27 cellular contexts compared by ENCODE assay signal in the genomic region with DNA sequence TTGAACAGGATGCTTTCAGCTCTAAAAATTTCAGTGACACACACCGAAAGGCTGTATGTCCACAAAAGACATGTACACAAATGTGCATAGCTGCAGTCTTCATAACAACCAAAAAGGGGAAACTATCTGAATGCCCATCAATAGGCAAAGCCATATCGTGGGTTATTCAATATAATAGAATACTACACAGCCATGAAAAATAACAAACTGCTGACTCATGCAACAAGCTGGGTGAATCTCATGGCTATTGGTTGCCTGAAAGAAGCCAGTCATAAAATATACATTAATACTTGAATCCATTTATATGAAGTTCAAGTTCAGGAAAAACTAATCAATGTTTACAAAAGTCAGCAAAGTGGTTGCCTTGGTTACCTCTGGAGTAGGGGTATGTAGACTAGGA. TPM values are rescaled to one million over a fixed set of nuclear protein-coding genes. Genes with fewer than 3 reads are reported as not detected.
DNase-seq lines count a peak whose midpoint lies in the region; ATAC-seq, FAIRE-seq and TF ChIP-seq lines count a peak whose summit lies in the region.
"Had no signal": no experiment of that assay in that cellular context is flagged by ENCODE, and none has a peak within 500 bp of the region (broad histone marks: within the 10 kb centered on the region; RNA-seq: fewer than 3 reads in every experiment).

No MANE protein-coding gene starts in this region.

- no peaks in the 10 kb centered on the region for H3K9me1 ChIP-seq in IMR-90 (ENCODE audit: insufficient read depth, low read length)
- H3K9me1 ChIP-seq in K562 (ENCODE audit: control insufficient read depth, insufficient read depth, low read length), result no peaks in the 10 kb centered on the region

- no peak overlapping the region for H3K23ac ChIP-seq in IMR-90 (ENCODE audit: low read depth, low read length)

- H2BK15ac ChIP-seq in IMR-90 (ENCODE audit: low read depth, low read length), result no peak overlapping the region

- no peak overlapping the region for H2BK120ac ChIP-seq in IMR-90 (ENCODE audit: low read depth, low read length)

- no peak overlapping the region for H2AK9ac ChIP-seq in IMR-90 (replicated peaks; ENCODE audit: low read depth, low read length, poor library complexity)

- POLR2A ChIA-PET in HepG2 (lab: Yijun Ruan, JAX), result no interaction called here
- POLR2A ChIA-PET in IMR-90 (lab: Charles Lee; ENCODE audit: unreplicated experiment), result no interaction called here
- POLR2A ChIA-PET in K562 (lab: Yijun Ruan, JAX), result no interaction called here

- no peak overlapping the region for H2AK5ac ChIP-seq in IMR-90 (ENCODE audit: low read depth, low read length)

- FAIRE-seq in HepG2 (lab: Jason Lieb, UNC) (no peak), K562 (lab: Jason Lieb, UNC) (no peak)
- FAIRE-seq: GM12878, GM12892, GM18507 had no signal

- no peaks in the 10 kb centered on the region for H3K9me3 ChIP-seq in HepG2 (ENCODE audit: low read length)
- no peaks in the 10 kb centered on the region for H3K9me3 ChIP-seq in right lobe of liver
- H3K9me3 ChIP-seq in IMR-90 (ENCODE audit: control insufficient read depth, insufficient read depth, low read length), result no peaks in the 10 kb centered on the region
- H3K9me3 ChIP-seq in K562 (replicated peaks; ENCODE audit: control insufficient read depth, insufficient read depth, low read depth, low read length), result no peaks in the 10 kb centered on the region
- H3K9me3 ChIP-seq: BE2C, BLaER1 had no signal

- H3K36me3 Mint-ChIP-seq in stimulated activated effector memory CD8-positive, alpha-beta T cell treated with anti-CD3 and anti-CD28 coated beads, Interleukin-12 subunit alpha, Interleukin-12 subunit beta, amount 100 ng/mL, for 72 hours, result no peaks in the 10 kb centered on the region
- H3K36me3 Mint-ChIP-seq: CD4-positive, alpha-beta memory T cell; CD4-positive, CD25-positive, alpha-beta regulatory T cell; CD8-positive, alpha-beta memory T cell had no signal

- dilution Hi-C loops in IMR-90 (cut with HindIII; ENCODE audit: low sequenced_read_pairs, unreplicated experiment), result no loop called here

- no peak overlapping the region for H4K8ac ChIP-seq in IMR-90 (ENCODE audit: low read depth in 2 of 2, low read length in 2 of 2)

- TF ChIP-seq RAD21 in HepG2 (CRISPR knock-in tag; IDR thresholded peaks at IDR 0.05) (no peak), IMR-90 (IDR thresholded peaks at IDR 0.05; ENCODE audit: low read length) (no peak), K562 (CRISPR knock-in tag; conservative IDR thresholded peaks at IDR 0.05 in 1 of 2, IDR thresholded peaks at IDR 0.05 in 1 of 2) (no peak)

- no peak for TF ChIP-seq CTCF in HepG2 (CRISPR knock-in tag; IDR thresholded peaks at IDR 0.05)
- no peak for TF ChIP-seq CTCF in right lobe of liver (IDR thresholded peaks at IDR 0.05)
- TF ChIP-seq CTCF in IMR-90 (conservative IDR thresholded peaks at IDR 0.05; ENCODE audit: low read depth, low read length), result no peak
- no peak for TF ChIP-seq CTCF in K562 (IDR thresholded peaks at IDR 0.05 in 2 of 3, conservative IDR thresholded peaks at IDR 0.05 in 1 of 3; ENCODE audit: insufficient read depth in 2 of 3, low read depth in 1 of 3, low read length in 3 of 3)

- in situ Hi-C loops in HepG2 (cut with HindIII; ENCODE audit: extremely low pct_ligation_motif_present, low pct_unique_long_range_greater_than_20kb) (loop anchor here (10.0 kb wide), 1 partner anchor 320 kb away; no protein-coding TSS in a partner anchor), IMR-90 (cut with MboI; ENCODE audit: low sequenced_read_pairs) (loop anchor here (5.0 kb wide), 1 partner anchor 333 kb away; the partner anchor contains the start of genes CPSF2 and NDUFB1), K562 (cut with MboI) (no loop called here)

- H2BK5ac ChIP-seq in IMR-90 (ENCODE audit: low read depth, low read length, poor library complexity, severe bottlenecking), result no peak overlapping the region

- H3K9ac ChIP-seq in HepG2 (ENCODE audit: insufficient read depth, low read depth, low read length) (no peak overlapping the region), IMR-90 (ENCODE audit: low read depth, low read length) (no peak overlapping the region), K562 (ENCODE audit: insufficient read depth in 1 of 2, low read depth in 2 of 2, low read length in 2 of 2) (no peak overlapping the region)
- H3K9ac ChIP-seq: BLaER1 had no signal

- H3K27ac Mint-ChIP-seq in stimulated activated effector memory CD8-positive, alpha-beta T cell treated with anti-CD3 and anti-CD28 coated beads, Interleukin-12 subunit alpha, Interleukin-12 subunit beta, amount 100 ng/mL, for 72 hours, result no peak overlapping the region
- H3K27ac Mint-ChIP-seq: CD4-positive, alpha-beta memory T cell; CD4-positive, CD25-positive, alpha-beta regulatory T cell; CD8-positive, alpha-beta memory T cell had no signal

- H3K4me3 Mint-ChIP-seq in stimulated activated effector memory CD8-positive, alpha-beta T cell treated with anti-CD3 and anti-CD28 coated beads, Interleukin-12 subunit alpha, Interleukin-12 subunit beta, amount 100 ng/mL, for 72 hours, result no peak overlapping the region
- H3K4me3 Mint-ChIP-seq: CD14-positive monocyte; CD4-positive, alpha-beta memory T cell; CD4-positive, CD25-positive, alpha-beta regulatory T cell; CD8-positive, alpha-beta memory T cell had no signal

- H3K79me1 ChIP-seq in IMR-90 (ENCODE audit: low read depth in 1 of 2, low read length in 2 of 2), result no peaks in the 10 kb centered on the region

- BruUV-seq in HepG2 (replicated peaks; lab: Mats Ljungman, UMichigan) (no TSS peak), IMR-90 (replicated peaks; lab: Mats Ljungman, UMichigan) (no TSS peak), K562 (replicated peaks; lab: Mats Ljungman, UMichigan) (no TSS peak)

- H3K4me1 Mint-ChIP-seq in stimulated activated effector memory CD8-positive, alpha-beta T cell treated with anti-CD3 and anti-CD28 coated beads, Interleukin-12 subunit alpha, Interleukin-12 subunit beta, amount 100 ng/mL, for 72 hours, result peaks cover 13% of the 10 kb centered on the region
- H3K4me1 Mint-ChIP-seq: CD4-positive, alpha-beta memory T cell had no signal

- H3K27ac ChIP-seq in HepG2 (ENCODE audit: extremely low read length, insufficient read depth, low read length) (no peak overlapping the region), right lobe of liver (no peak overlapping the region), IMR-90 (ENCODE audit: insufficient read depth, low read length) (no peak overlapping the region), K562 (ENCODE audit: extremely low read depth, low read depth, low read length) (no peak overlapping the region)
- H3K27ac ChIP-seq: 22Rv1, BLaER1 had no signal

- no peak overlapping the region for H2AFZ ChIP-seq in HepG2 (ENCODE audit: low read length)
- no peak overlapping the region for H2AFZ ChIP-seq in IMR-90 (replicated peaks; ENCODE audit: low read length, poor library complexity)
- H2AFZ ChIP-seq in K562 (ENCODE audit: low read depth, low read length), result no peak overlapping the region

- no peak overlapping the region for H3K56ac ChIP-seq in IMR-90 (ENCODE audit: extremely low read depth, insufficient read depth, low read length)

- WGBS in HepG2 (ENCODE audit: low lambda C conversion rate), result 46% methylated on average over 2 of the region's 2 CpGs
- WGBS in right lobe of liver (ENCODE audit: insufficient coverage, low coverage, low lambda C conversion rate, missing lambda C conversion rate), result 96% methylated on average over 2 of the region's 2 CpGs
- 100% methylated on average over 1 of the region's 2 CpGs; no CpG with 5 or more reads in 1 of the 2 experiments for WGBS in IMR-90 (ENCODE audit: extremely low coverage in 2 of 2, insufficient read length in 1 of 2), 2 experiments
- 0% methylated on average over 1 of the region's 2 CpGs for WGBS in K562 (ENCODE audit: insufficient coverage, low coverage, missing lambda C conversion rate)

- ATAC-seq in HepG2 (no peak), right lobe of liver (no peak), IMR-90 (ENCODE audit: low read depth) (no peak), K562 (no peak), GM21723 (IDR thresholded peaks at IDR 0.05; ENCODE audit: unreplicated experiment) (no peak)
- no peak for ATAC-seq in stimulated activated effector memory CD8-positive, alpha-beta T cell treated with anti-CD3 and anti-CD28 coated beads, Interleukin-12 subunit alpha, Interleukin-12 subunit beta, amount 100 ng/mL, for 72 hours
- ATAC-seq: GM12878 had no signal

- H3K27me3 ChIP-seq in HepG2 (ENCODE audit: control insufficient read depth in 1 of 2, insufficient read depth in 2 of 2, low read length in 2 of 2), result peaks cover 10 to 61% of the 10 kb centered on the region in 2 experiments
- no peaks in the 10 kb centered on the region for H3K27me3 ChIP-seq in right lobe of liver
- no peaks in the 10 kb centered on the region; the same call in 1 of the 2 replicates for H3K27me3 ChIP-seq in IMR-90 (ENCODE audit: control insufficient read depth, insufficient read depth, low read length)
- H3K27me3 ChIP-seq in K562 (ENCODE audit: control insufficient read depth in 2 of 2, insufficient read depth in 2 of 2, low read length in 2 of 2), result peaks cover 3 to 55% of the 10 kb centered on the region in 2 experiments; a peak in 3 of 5 replicates
- H3K27me3 ChIP-seq: BLaER1 had no signal

- no peaks in the 10 kb centered on the region for H3K9me3 Mint-ChIP-seq in stimulated activated effector memory CD8-positive, alpha-beta T cell treated with anti-CD3 and anti-CD28 coated beads, Interleukin-12 subunit alpha, Interleukin-12 subunit beta, amount 100 ng/mL, for 72 hours
- H3K9me3 Mint-ChIP-seq: CD4-positive, alpha-beta memory T cell; CD8-positive, alpha-beta memory T cell had no signal

- no peak for DNase-seq in HepG2 (ENCODE audit: low spot score)
- no peak for DNase-seq in right lobe of liver
- no peak for DNase-seq in IMR-90
- no peak for DNase-seq in K562 (ENCODE audit: extremely low read depth in 1 of 4, low spot score in 3 of 4)
- no peak for DNase-seq in head of caudate nucleus
- no peak for DNase-seq in stimulated activated effector memory CD8-positive, alpha-beta T cell treated with anti-CD3 and anti-CD28 coated beads, Interleukin-12 subunit alpha, Interleukin-12 subunit beta, amount 100 ng/mL, for 72 hours (ENCODE audit: low spot score in 2 of 2)
- DNase-seq: ACHN; BE2C; C1 segment of cervical spinal cord; CD4-positive, alpha-beta memory T cell; CD4-positive, CD25-positive, alpha-beta regulatory T cell; CD8-positive, alpha-beta memory T cell; COR-L47; DMS 273 treated with DMSO at 0.1 percent for 48 hours; DMS153; DMS53; DMS79; DND-41; EL; GDM1 had no signal

- intact Hi-C loops in HepG2 (cut with micrococcal nuclease; ENCODE audit: unreplicated experiment), result loop anchor here (5.0 kb wide), 1 partner anchor 318 kb away; no protein-coding TSS in a partner anchor
- intact Hi-C loops in right lobe of liver (cut with DNase I), result no loop called here
- intact Hi-C loops in IMR-90 (cut with micrococcal nuclease), result no loop called here
- intact Hi-C loops in K562 (cut with micrococcal nuclease), result no loop called here
- intact Hi-C loops in head of caudate nucleus (cut with DNase I), result no loop called here

- no peak overlapping the region for H3K14ac ChIP-seq in IMR-90 (replicated peaks; ENCODE audit: low read depth, low read length)

- H4K5ac ChIP-seq in IMR-90 (ENCODE audit: low read depth, low read length), result no peak overlapping the region

- no peaks in the 10 kb centered on the region for H3K36me3 ChIP-seq in HepG2 (replicated peaks in 1 of 2; ENCODE audit: control insufficient read depth in 1 of 2, insufficient read depth in 2 of 2, low read length in 2 of 2)
- H3K36me3 ChIP-seq in right lobe of liver, result no peaks in the 10 kb centered on the region
- H3K36me3 ChIP-seq in IMR-90 (ENCODE audit: control insufficient read depth, insufficient read depth, low read length), result no peaks in the 10 kb centered on the region
- H3K36me3 ChIP-seq in K562 (ENCODE audit: control insufficient read depth, insufficient read depth, low read length), result no peaks in the 10 kb centered on the region
- H3K36me3 ChIP-seq: BE2C, BLaER1 had no signal

- no peak overlapping the region for H3K4me3 ChIP-seq in HepG2 (replicated peaks in 1 of 3; ENCODE audit: insufficient read depth in 1 of 3, low read depth in 2 of 3, low read length in 3 of 3)
- H3K4me3 ChIP-seq in right lobe of liver, result no peak overlapping the region
- no peak overlapping the region for H3K4me3 ChIP-seq in IMR-90 (ENCODE audit: insufficient read depth, low read depth, low read length)
- H3K4me3 ChIP-seq in K562, result no peak overlapping the region
- H3K4me3 ChIP-seq: BLaER1, GM12878 had no signal

- no peak overlapping the region for H3K18ac ChIP-seq in IMR-90 (ENCODE audit: low read depth, low read length)

- CTCF ChIA-PET in HepG2 (lab: Yijun Ruan, JAX; ENCODE audit: low intra/inter-chr PET ratio, low total read pairs), result no interaction called here
- CTCF ChIA-PET in IMR-90 (lab: Yijun Ruan, JAX), result no interaction called here
- CTCF ChIA-PET in K562 (lab: Yijun Ruan, JAX; ENCODE audit: low intra/inter-chr PET ratio), result no interaction called here

- H3K4ac ChIP-seq in IMR-90 (ENCODE audit: low read depth, low read length), result no peak overlapping the region

- H4K20me1 ChIP-seq in HepG2 (ENCODE audit: insufficient read depth, low read length) (no peaks in the 10 kb centered on the region), IMR-90 (ENCODE audit: insufficient read depth, low read length) (no peaks in the 10 kb centered on the region), K562 (replicated peaks; ENCODE audit: control insufficient read depth, insufficient read depth, low read length) (no peaks in the 10 kb centered on the region)
- H4K20me1 ChIP-seq: BLaER1 had no signal

- H3K79me2 ChIP-seq in HepG2 (ENCODE audit: insufficient read depth, low read length), result no peaks in the 10 kb centered on the region
- H3K79me2 ChIP-seq in K562 (ENCODE audit: control insufficient read depth, insufficient read depth, low read length), result no peaks in the 10 kb centered on the region

- TF ChIP-seq EP300 in HepG2 (IDR thresholded peaks at IDR 0.05; ENCODE audit: low read depth in 2 of 2, low read length in 2 of 2), result no peak
- no peak for TF ChIP-seq EP300 in HepG2 (CRISPR knock-in tag; IDR thresholded peaks at IDR 0.05; ENCODE audit: borderline replicate concordance)
- TF ChIP-seq EP300 in K562 (IDR thresholded peaks at IDR 0.05; ENCODE audit: low read length), result no peak

- 0 out of 2 replicates have a peak, but pooled peaks cover 5% of the 10 kb centered on the region for H3K4me1 ChIP-seq in HepG2 (ENCODE audit: insufficient read depth, low read length)
- H3K4me1 ChIP-seq in right lobe of liver, result no peaks in the 10 kb centered on the region
- H3K4me1 ChIP-seq in IMR-90 (ENCODE audit: control insufficient read depth, insufficient read depth, low read length), result no peaks in the 10 kb centered on the region
- H3K4me1 ChIP-seq in K562 (replicated peaks in 1 of 2; ENCODE audit: control insufficient read depth in 2 of 2, insufficient read depth in 2 of 2, low read length in 2 of 2), result no peaks in the 10 kb centered on the region
- H3K4me1 ChIP-seq: BE2C had no signal

- H3K4me2 ChIP-seq in HepG2 (ENCODE audit: low read depth, low read length) (no peak overlapping the region), IMR-90 (ENCODE audit: low read depth, low read length) (no peak overlapping the region), K562 (ENCODE audit: insufficient read depth, low read length) (no peak overlapping the region)
- H3K4me2 ChIP-seq: BLaER1 had no signal

- H4K91ac ChIP-seq in IMR-90 (ENCODE audit: insufficient read depth, low read depth, low read length), result no peak overlapping the region

- no peak for TF ChIP-seq POLR2A in HepG2 (IDR thresholded peaks at IDR 0.05; ENCODE audit: insufficient read depth in 1 of 2, low read depth in 2 of 2, low read length in 2 of 2)
- no peak for TF ChIP-seq POLR2A in right lobe of liver (IDR thresholded peaks at IDR 0.05)
- TF ChIP-seq POLR2A in IMR-90 (IDR thresholded peaks at IDR 0.05; ENCODE audit: low read depth, low read length), result no peak
- TF ChIP-seq POLR2A in K562 (conservative IDR thresholded peaks at IDR 0.05), result no peak

- no peak overlapping the region for H2BK20ac ChIP-seq in IMR-90 (ENCODE audit: low read depth, low read length)

RNA-seq across cellular contexts. Expression of gene RIN3, which starts 58.4 kb away (rescaled TPM):
- total RNA-seq in HepG2 (2016; rRNA removed; fragmentation: Illumina TruSeq; extraction: Trizol) (2.3 and 2.9 TPM in 2 replicates), right lobe of liver (10 to 100 TPM; 10.7 to 20.4 (median 18.9) TPM), IMR-90 (2012; rRNA removed) (2.2 and 2.5 TPM in 2 replicates), K562 (2014; rRNA removed) (not detected in 2 replicates), K562 (2014; rRNA removed; fragmentation: Illumina TruSeq; extraction: Trizol) (not detected in 2 replicates), K562 (2015; rRNA removed; fragmentation: Illumina TruSeq; extraction: Trizol) (0.07 and 0.34 TPM in 2 replicates), K562 (2021) (0.38 and 0.49 TPM in 2 replicates)
- total RNA-seq in HepG2 (2016; cell fraction: cytosol; rRNA removed; fragmentation: Illumina TruSeq; extraction: Trizol; ENCODE audit: low read depth), result 2.3 and 2.7 TPM in 2 replicates
- 2.0 and 2.8 TPM in 2 replicates for total RNA-seq in HepG2 (2016; cell fraction: insoluble cytoplasmic fraction; rRNA removed; fragmentation: Illumina TruSeq; extraction: Trizol)
- 4.4 and 4.7 TPM in 2 replicates for total RNA-seq in HepG2 (2016; cell fraction: membrane; rRNA removed; fragmentation: Illumina TruSeq; extraction: Trizol)
- 5.1 and 7.2 TPM in 2 replicates for total RNA-seq in HepG2 (2016; cell fraction: nucleus; rRNA removed; fragmentation: Illumina TruSeq; extraction: Trizol)
- polyA plus RNA-seq in HepG2 (2011; rRNA removed) (3.5 and 3.6 TPM in 2 replicates), IMR-90 (2012; rRNA removed) (11.1 and 11.6 TPM in 2 replicates), K562 (2011; rRNA removed) (0.01 and 0.61 TPM in 2 replicates), K562 (2014; fragmentation: Illumina TruSeq; extraction: Trizol) (0.09 and 0.10 TPM in 2 replicates), K562 (2014; fragmentation: Nextera tagmentation; extraction: Ambion mirVana) (not detected), K562 (2014; rRNA removed) (0.03 TPM in 1 of 2 replicates, not detected in the other)
- polyA plus RNA-seq in HepG2 (2011; cell fraction: cytosol; rRNA removed), result 1.6 and 2.1 TPM in 2 replicates
- polyA plus RNA-seq in HepG2 (2011; cell fraction: nucleus; rRNA removed), result 7.0 TPM in 2 replicates
- 5.6 and 6.5 TPM in 2 replicates for polyA plus RNA-seq in HepG2 (2012)
- polyA plus RNA-seq in HepG2 (2016; cell fraction: cytosol; fragmentation: Illumina TruSeq; extraction: Trizol; ENCODE audit: low read depth), result 6.3 and 6.8 TPM in 2 replicates
- 7.0 and 10.5 TPM in 2 replicates for polyA plus RNA-seq in HepG2 (2016; cell fraction: insoluble cytoplasmic fraction; fragmentation: Illumina TruSeq; extraction: Trizol; ENCODE audit: low read depth)
- 9.8 and 10.5 TPM in 2 replicates for polyA plus RNA-seq in HepG2 (2016; cell fraction: membrane; fragmentation: Illumina TruSeq; extraction: Trizol; ENCODE audit: low read depth)
- polyA plus RNA-seq in HepG2 (2016; cell fraction: nucleus; fragmentation: Illumina TruSeq; extraction: Trizol; ENCODE audit: insufficient read depth, low read depth), result 11.7 and 11.9 TPM in 2 replicates
- 5.5 TPM in 1 of 2 replicates, not detected in the other for polyA minus RNA-seq in HepG2 (2011; rRNA and poly(A)+ RNA removed; ENCODE audit: low replicate concordance)
- 4.6 and 4.9 TPM in 2 replicates for polyA minus RNA-seq in HepG2 (2011; cell fraction: cytosol; rRNA and poly(A)+ RNA removed)
- 8.0 and 9.7 TPM in 2 replicates for polyA minus RNA-seq in HepG2 (2011; cell fraction: nucleus; rRNA and poly(A)+ RNA removed)
- 8.9 and 13.9 TPM in 2 replicates for polyA plus RNA-seq in IMR-90 (2012; cell fraction: cytosol; rRNA removed)
- polyA plus RNA-seq in IMR-90 (2012; cell fraction: nucleus; rRNA removed; ENCODE audit: low replicate concordance), result 10.8 and 19.9 TPM in 2 replicates
- 0.23 TPM in 1 of 2 replicates, not detected in the other for total RNA-seq in K562 (2011; cell fraction: chromatin; rRNA removed; ENCODE audit: low replicate concordance)
- not detected in 2 replicates for total RNA-seq in K562 (2011; cell fraction: nucleolus; rRNA removed)
- total RNA-seq in K562 (2011; cell fraction: nucleoplasm; rRNA removed), result not detected in 2 replicates
- 0.07 and 0.38 TPM in 2 replicates for polyA plus RNA-seq in K562 (2011; cell fraction: cytosol; rRNA removed)
- polyA plus RNA-seq in K562 (2011; cell fraction: nucleus; rRNA removed), result 0.79 TPM in 1 of 2 replicates, not detected in the other
- polyA plus RNA-seq in K562 (2012), result 0.17 and 0.42 TPM in 2 replicates
- polyA minus RNA-seq in K562 (2011; rRNA and poly(A)+ RNA removed), result 1.4 TPM in 1 of 2 replicates, not detected in the other
- 2.4 TPM in 1 of 2 replicates, not detected in the other for polyA minus RNA-seq in K562 (2011; cell fraction: cytosol; rRNA and poly(A)+ RNA removed)
- 2.6 TPM in 1 of 2 replicates, not detected in the other for polyA minus RNA-seq in K562 (2011; cell fraction: nucleus; rRNA and poly(A)+ RNA removed)

Comparison
In these comparisons a context has a peak if more than half of its experiments do, and no peak if none do; other contexts are left out.
1. Of the 241 proteins assayed by ChIP-seq in both HepG2 and K562: peak only in HepG2: none; only in K562: MAFG, NFE2 and RFX1; in both: MAFF and MAFK; in neither: 236.